In the genomic region with DNA sequence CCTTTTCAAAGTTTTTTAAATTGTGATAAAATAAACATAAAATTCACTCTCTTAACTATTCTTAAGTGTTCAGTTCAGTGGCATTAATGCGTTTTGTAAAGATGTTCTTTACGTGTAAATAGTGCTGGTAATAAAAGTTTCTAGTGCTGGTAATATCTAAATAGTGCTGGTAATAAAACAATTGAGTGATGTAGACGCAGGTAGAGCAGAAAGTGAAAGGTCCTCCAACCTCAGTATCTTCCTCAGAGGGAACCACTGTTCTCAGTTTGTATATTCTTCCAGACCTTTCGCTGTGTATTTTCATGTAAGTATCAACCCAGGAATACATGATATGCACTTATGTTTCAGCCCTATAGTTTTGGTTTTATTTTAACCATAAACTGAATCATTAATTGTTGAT, we compare ENCODE assay signal across 15 cellular contexts.
"Had no signal": no experiment of that assay in that cellular context is flagged by ENCODE, and none has a peak within 500 bp of the region (broad histone marks: within the 10 kb centered on the region; RNA-seq: fewer than 3 reads in every experiment).

No MANE protein-coding gene starts in this region.

- H3K4me1 ChIP-seq: psoas muscle, spleen had no signal

- H3K9me3 Mint-ChIP-seq: naive thymus-derived CD8-positive, alpha-beta T cell had no signal

- H3K4me3 Mint-ChIP-seq: naive thymus-derived CD8-positive, alpha-beta T cell had no signal

- H3K9me3 ChIP-seq: heart left ventricle, neutrophil, psoas muscle, right lobe of liver, spleen had no signal

- H3K27me3 Mint-ChIP-seq: naive thymus-derived CD8-positive, alpha-beta T cell had no signal

- DNase-seq: cortex of kidney; effector memory CD4-positive, alpha-beta T cell; heart left ventricle; hippocampal formation; naive thymus-derived CD8-positive, alpha-beta T cell; psoas muscle; retina; right lobe of liver; spleen; stimulated activated CD4-positive, alpha-beta T cell treated with anti-CD3 and anti-CD28 coated beads, Interleukin-15, amount 100 ng/mL, for 24 hours; stimulated activated CD4-positive, alpha-beta T cell treated with anti-CD3 and anti-CD28 coated beads, Interleukin-1b, Interleukin-23, amount 100 ng/mL, for 48 hours; stimulated activated CD4-positive, alpha-beta T cell treated with anti-CD3 and anti-CD28 coated beads, Interleukin-4, amount 100 ng/mL, for 24 hours; stimulated activated naive CD4-positive, alpha-beta T cell treated with Interleukin-2 at 50 U/mL for 16 hours had no signal

- H3K4me3 ChIP-seq: heart left ventricle, psoas muscle, right lobe of liver, spleen had no signal

- H3K27me3 ChIP-seq: heart left ventricle, neutrophil, right lobe of liver, spleen had no signal

- ATAC-seq: esophagus mucosa; heart left ventricle; naive thymus-derived CD8-positive, alpha-beta T cell; psoas muscle; right lobe of liver had no signal

- H3K27ac ChIP-seq: heart left ventricle, neutrophil, psoas muscle, right lobe of liver, spleen had no signal
